8 cellular contexts compared by ENCODE assay signal in the genomic region with DNA sequence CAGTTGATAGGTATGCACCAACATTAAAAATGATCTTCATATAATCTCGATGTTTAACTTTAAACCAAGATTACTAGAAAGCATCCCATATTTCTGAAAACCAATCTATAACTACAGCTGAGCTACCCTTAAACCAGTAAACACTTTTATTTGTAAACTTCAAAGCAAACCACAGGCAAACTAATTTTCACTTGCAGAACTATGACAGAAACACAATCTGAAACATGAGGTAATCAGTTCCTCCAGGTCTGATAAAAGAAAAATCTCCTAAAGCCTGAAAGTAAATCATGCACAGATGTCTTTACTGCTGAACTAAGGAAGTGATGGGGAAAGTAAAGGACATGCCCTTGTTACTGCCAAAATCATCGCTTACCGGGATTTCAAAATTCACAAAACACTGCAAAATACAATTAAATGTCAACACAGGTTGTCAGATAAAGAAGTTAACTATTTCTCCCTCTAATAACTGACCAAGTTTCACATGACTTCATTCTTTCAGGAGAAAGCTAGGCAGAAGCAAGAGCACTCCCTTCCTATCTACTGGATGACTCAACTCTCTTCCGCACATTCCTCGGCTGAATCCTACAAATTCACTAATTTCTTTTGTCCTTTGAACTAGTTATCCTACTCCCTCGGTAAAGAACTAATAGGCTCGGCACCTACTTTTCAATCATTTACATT. TPM values are rescaled to one million over a fixed set of nuclear protein-coding genes. Genes with fewer than 3 reads are reported as not detected.
DNase-seq lines count a peak whose midpoint lies in the region; ATAC-seq and TF ChIP-seq lines count a peak whose summit lies in the region.

No MANE protein-coding gene starts in this region.

- H3K79me2 ChIP-seq in OCI-LY1 (ENCODE audit: insufficient read depth, low read length) = peaks cover 46% of the 10 kb centered on the region

- H4K20me1 ChIP-seq in OCI-LY1 (ENCODE audit: insufficient read depth, low read length) = no peaks in the 10 kb centered on the region

- H3K9me3 ChIP-seq in OCI-LY1 (ENCODE audit: low read length) = no peaks in the 10 kb centered on the region

- no peaks in the 10 kb centered on the region for H3K36me3 ChIP-seq in OCI-LY1 (ENCODE audit: insufficient read depth, low read length)

- DNase-seq in AML-193 (lab: John Stamatoyannopoulos, UW) (peak; percentile 27 to 41), dedifferentiated amniotic fluid mesenchymal stem cell (ENCODE audit: extremely low spot score) (peak; percentile 78), myocyte (ENCODE audit: low read depth) (peak; percentile 49), NCI-H1417 (lab: John Stamatoyannopoulos, UW) (no peak), 8988T (no peak)

- no peaks in the 10 kb centered on the region for H3F3A ChIP-seq in OCI-LY1 (ENCODE audit: insufficient read depth, low read length)

- peaks cover 35% of the 10 kb centered on the region for H3K4me1 ChIP-seq in OCI-LY1 (ENCODE audit: insufficient read depth, low read length, severe bottlenecking)

- no peak overlapping the region for H2AFZ ChIP-seq in OCI-LY1 (ENCODE audit: low read length)

- peak overlapping the region; percentile 66 for H3K4me2 ChIP-seq in OCI-LY1 (ENCODE audit: low read length)

- H3K27ac ChIP-seq in OCI-LY1 (ENCODE audit: low read depth, low read length, poor library complexity, severe bottlenecking) = no peak overlapping the region

- peak overlapping the region; percentile 67 for H3K4me3 ChIP-seq in OCI-LY1 (ENCODE audit: low read depth, low read length, poor library complexity, severe bottlenecking)

- H3K9ac ChIP-seq in OCI-LY1 (ENCODE audit: low read length) = peak overlapping the region; percentile 84

- no peaks in the 10 kb centered on the region for H3K9me2 ChIP-seq in OCI-LY1 (ENCODE audit: low read depth, low read length)

- TF ChIP-seq CTCF in OCI-LY1 (IDR thresholded peaks at IDR 0.05; ENCODE audit: low read length) = no peak

- H3K27me3 ChIP-seq in OCI-LY1 (ENCODE audit: insufficient read depth, low read length) = no peaks in the 10 kb centered on the region

- ATAC-seq in GM18873 (IDR thresholded peaks at IDR 0.05; ENCODE audit: low FRiP score, unreplicated experiment) = peak; percentile 20
- no peak for ATAC-seq in HG03469 (IDR thresholded peaks at IDR 0.05; ENCODE audit: unreplicated experiment)

RNA-seq across cellular contexts. Expression of a gene that starts 1.5 kb away (rescaled TPM):
- total RNA-seq in myocyte = 24.9 and 25.5 TPM in 2 replicates
- 5.2 TPM for polyA plus RNA-seq in myocyte (2012)

Comparison
In these comparisons a context has a peak if more than half of its experiments do, and no peak if none do; other contexts are left out.
1. DNase-seq: peak in AML-193 (2 of 2), dedifferentiated amniotic fluid mesenchymal stem cell (single experiment) and myocyte (single experiment); none in NCI-H1417 (0 of 3) and 8988T (single experiment).